8 cellular contexts compared by ENCODE assay signal in the genomic region with DNA sequence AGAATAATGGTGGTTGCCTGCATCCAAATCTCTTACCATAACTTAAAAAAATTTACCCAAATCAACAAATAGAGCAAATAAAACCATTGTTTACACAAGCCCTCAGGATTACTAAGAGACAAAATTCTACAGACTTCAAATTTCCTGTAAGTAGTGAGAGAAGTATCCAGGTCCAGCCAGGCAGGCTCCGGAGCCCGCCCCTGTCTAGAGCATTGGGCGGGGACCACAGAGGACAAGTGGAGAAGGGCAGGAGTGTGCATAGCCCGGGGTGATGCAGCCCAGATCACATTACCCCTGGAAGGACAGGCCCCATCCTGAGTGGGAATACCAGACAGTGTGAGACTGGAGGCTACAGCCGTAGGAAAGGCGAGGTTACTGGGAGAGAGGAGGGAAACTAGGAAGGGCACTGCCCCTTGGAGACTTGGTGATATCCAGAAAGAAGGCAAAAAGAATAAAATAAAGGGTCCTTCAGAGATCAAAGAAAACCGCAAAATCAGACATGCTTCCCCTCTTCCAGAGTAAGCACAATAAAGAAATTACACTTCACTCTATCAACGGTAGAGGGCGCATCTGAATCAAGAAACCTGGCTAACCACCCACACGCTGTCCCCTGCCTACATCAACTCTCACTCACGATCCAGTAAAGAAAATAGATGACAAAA. TPM values are rescaled to one million over a fixed set of nuclear protein-coding genes. Genes with fewer than 3 reads are reported as not detected.
A peak's percentile ranks its signal among the peaks of the same experiment; 100 is the strongest.
DNase-seq lines count a peak whose midpoint lies in the region; ATAC-seq and TF ChIP-seq lines count a peak whose summit lies in the region.

No MANE protein-coding gene starts in this region.

- no peak for ATAC-seq in GM19467 (IDR thresholded peaks at IDR 0.05; ENCODE audit: unreplicated experiment)

- DNase-seq in ACHN, result peak; percentile 79
- peak; percentile 54 for DNase-seq in GM10266 (ENCODE audit: extremely low spot score)
- peak; percentile 78 for DNase-seq in NCI-H1092 (lab: John Stamatoyannopoulos, UW)
- peak; percentile 13 for DNase-seq in SK-N-DZ (ENCODE audit: low spot score)
- DNase-seq in ecto neural progenitor cell (ENCODE audit: low spot score), result peak; percentile 72
- DNase-seq in medulla oblongata (ENCODE audit: extremely low spot score), result peak; percentile 96
- DNase-seq in superior temporal gyrus (ENCODE audit: extremely low spot score), result peak; percentile 98

- in situ Hi-C loops in ACHN (cut with HindIII; ENCODE audit: low pct_ligation_motif_present, low pct_unique_long_range_greater_than_20kb, low sequenced_read_pairs), result no loop called here

- peak; percentile 69 for TF ChIP-seq CTCF in GM10266 (IDR thresholded peaks at IDR 0.05; ENCODE audit: control insufficient read depth, insufficient read depth, low read depth, missing control alignments)

RNA-seq across cellular contexts. Expression of a gene that starts 26.6 kb away (rescaled TPM):
- not detected in 2 replicates for polyA plus RNA-seq in SK-N-DZ (2014; cell fraction: cytosol; rRNA removed)
- polyA plus RNA-seq in SK-N-DZ (2014; cell fraction: nucleus; rRNA removed), result not detected in 2 replicates

Comparison
In these comparisons a context has a peak if more than half of its experiments do, and no peak if none do; other contexts are left out.
1. DNase-seq: peak in every context shown above with its lines; median percentile 98 in superior temporal gyrus; 96 in medulla oblongata; 79 in ACHN; 78 in NCI-H1092; 72 in ecto neural progenitor cell; 54 in GM10266; 13 in SK-N-DZ.